ENCODE assay signal across 8 cellular contexts in the genomic region with DNA sequence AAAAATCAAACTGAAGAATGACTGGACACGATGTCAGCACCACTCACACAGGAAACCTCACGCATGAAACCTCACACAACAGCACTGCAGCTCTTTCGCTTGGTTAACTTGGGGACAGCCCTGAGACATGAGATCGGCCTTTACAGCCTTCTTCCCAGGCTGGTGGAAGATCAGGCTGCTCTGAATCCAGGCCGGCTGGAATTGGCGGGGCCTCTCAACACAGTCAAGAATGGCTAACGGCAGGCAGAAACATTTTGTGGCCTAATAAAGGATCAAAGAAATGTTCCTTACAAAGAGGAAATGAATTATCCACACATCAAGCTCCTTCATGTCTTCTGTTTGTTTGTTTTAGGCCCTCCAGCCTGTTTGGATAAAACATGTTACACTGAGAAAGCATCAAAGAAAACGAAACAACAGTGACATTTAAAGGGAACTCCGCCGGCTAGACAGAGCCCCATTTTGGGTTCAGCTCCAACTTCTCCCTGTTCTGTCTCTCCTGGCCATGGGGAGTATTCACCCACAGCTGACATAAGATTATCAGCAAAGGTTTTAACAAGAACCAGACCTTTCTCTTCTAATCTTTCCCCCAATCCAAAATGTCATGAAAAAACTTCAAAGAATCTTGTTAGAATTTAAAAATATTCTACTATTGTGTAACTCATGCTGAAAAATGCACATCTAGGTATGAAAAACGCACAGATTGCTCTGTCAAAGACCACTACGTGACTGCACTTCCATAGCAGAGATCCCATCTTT.
DNase-seq lines count a peak whose midpoint lies in the region; ATAC-seq, FAIRE-seq and TF ChIP-seq lines count a peak whose summit lies in the region.
"Had no signal": no experiment of that assay in that cellular context is flagged by ENCODE, and none has a peak within 500 bp of the region (broad histone marks: within the 10 kb centered on the region; RNA-seq: fewer than 3 reads in every experiment).

No MANE protein-coding gene starts in this region.

- H3K4me3 Mint-ChIP-seq in astrocyte (ENCODE audit: unreplicated experiment): no peak overlapping the region

- peak overlapping the region; percentile 35; the same call in 1 of the 2 replicates for H3K27ac ChIP-seq in HEK293 (ENCODE audit: extremely low read depth, low read depth, low read length)
- H3K27ac ChIP-seq in astrocyte (ENCODE audit: low read depth, low read length): peak overlapping the region; percentile 2
- peak overlapping the region; percentile 1 to 65 (median 58) for H3K27ac ChIP-seq in stomach
- no peak overlapping the region for H3K27ac ChIP-seq in A673 (ENCODE audit: low read depth, low read length, poor library complexity, severe bottlenecking)

- H4K20me1 ChIP-seq in astrocyte (ENCODE audit: insufficient read depth, low read length): peaks cover 9% of the 10 kb centered on the region

- no peaks in the 10 kb centered on the region for H3K9me3 Mint-ChIP-seq in astrocyte (ENCODE audit: unreplicated experiment)

- peaks cover 3% of the 10 kb centered on the region for H3K79me2 ChIP-seq in astrocyte (ENCODE audit: insufficient read depth, low read length)

- no peak overlapping the region for H3K27ac Mint-ChIP-seq in astrocyte (ENCODE audit: unreplicated experiment)
- H3K27ac Mint-ChIP-seq: nephron had no signal

- no peak for FAIRE-seq in astrocyte (lab: Jason Lieb, UNC)

- intact Hi-C loops in left ventricle myocardium superior (cut with micrococcal nuclease) (no loop called here), stomach (cut with DNase I; ENCODE audit: low total_unique reads) (no loop called here), A673 (cut with micrococcal nuclease; ENCODE audit: unreplicated experiment) (no loop called here)

- 63 to 70% (median 63%) methylated on average over 12 of the region's 12 CpGs for WGBS in stomach, 5 donors

- peaks cover 13% of the 10 kb centered on the region for H3K36me3 Mint-ChIP-seq in astrocyte (ENCODE audit: low read depth, unreplicated experiment)

- TF ChIP-seq POLR2A in stomach (IDR thresholded peaks at IDR 0.05): no peak

- no peaks in the 10 kb centered on the region for H3K27me3 ChIP-seq in astrocyte (ENCODE audit: insufficient read depth, low read length)
- no peaks in the 10 kb centered on the region for H3K27me3 ChIP-seq in stomach
- no peaks in the 10 kb centered on the region for H3K27me3 ChIP-seq in A673 (replicated peaks; ENCODE audit: insufficient read depth, low read depth, low read length, poor library complexity)

- ATAC-seq in left ventricle myocardium superior (peak; percentile 65), HG03571 (IDR thresholded peaks at IDR 0.05; ENCODE audit: unreplicated experiment) (no peak)

- no peak for TF ChIP-seq EP300 in stomach (IDR thresholded peaks at IDR 0.05)

- CTCF ChIA-PET in HEK293 (lab: Yijun Ruan, JAX) (interaction anchor here (0.8 to 0.9 kb wide), 2 partner anchors 10 to 20 kb away, joined by 3 read pairs; no protein-coding TSS in a partner anchor), A673 (lab: Charles Lee) (no interaction called here)

- peak overlapping the region; percentile 76 for H3K4me2 ChIP-seq in astrocyte (ENCODE audit: low read length)

- no TSS peak for BruUV-seq in A673 (replicated peaks; lab: Mats Ljungman, UMichigan)

- H3K9me3 ChIP-seq in HEK293 (ENCODE audit: control insufficient read depth, insufficient read depth, low read depth, low read length): no peaks in the 10 kb centered on the region
- no peaks in the 10 kb centered on the region for H3K9me3 ChIP-seq in astrocyte (ENCODE audit: insufficient read depth, low read depth, low read length)
- no peaks in the 10 kb centered on the region for H3K9me3 ChIP-seq in stomach
- no peaks in the 10 kb centered on the region for H3K9me3 ChIP-seq in A673 (ENCODE audit: low read depth, low read length, poor library complexity, severe bottlenecking)

- POLR2A ChIA-PET in HEK293 (lab: Yijun Ruan, JAX) (interaction anchor here (0.6 kb wide), 1 partner anchor 1981 kb away, joined by 3 read pairs; the partner anchor contains the start of gene CENPS), A673 (lab: Charles Lee; ENCODE audit: low non-redundant PET) (no interaction called here)

- H3K27me3 Mint-ChIP-seq in astrocyte (ENCODE audit: low read depth, unreplicated experiment): no peaks in the 10 kb centered on the region

- H3K4me1 Mint-ChIP-seq in astrocyte (ENCODE audit: low read depth, unreplicated experiment): peaks cover 10% of the 10 kb centered on the region
- H3K4me1 Mint-ChIP-seq: nephron had no signal

- TF ChIP-seq CTCF in HEK293 (tag by site-specific recombination; IDR thresholded peaks at IDR 0.05): no peak
- no peak for TF ChIP-seq CTCF in astrocyte (IDR thresholded peaks at IDR 0.05; ENCODE audit: insufficient read depth, low read depth, low read length)
- TF ChIP-seq CTCF in stomach (IDR thresholded peaks at IDR 0.05): no peak
- TF ChIP-seq CTCF in A673 (conservative IDR thresholded peaks at IDR 0.05; ENCODE audit: low read depth, low read length): no peak

- H3K4me1 ChIP-seq in HEK293 (ENCODE audit: control insufficient read depth, insufficient read depth, low read length): peaks cover 10% of the 10 kb centered on the region; the same call in 1 of the 2 replicates
- H3K4me1 ChIP-seq in astrocyte (ENCODE audit: insufficient read depth, low read length): peaks cover 5% of the 10 kb centered on the region
- peaks cover 0 to 29% (median 9%) of the 10 kb centered on the region in 4 donors for H3K4me1 ChIP-seq in stomach
- H3K4me1 ChIP-seq in A673 (ENCODE audit: insufficient read depth, low read length, poor library complexity, severe bottlenecking): peaks cover 17% of the 10 kb centered on the region

- peak; percentile 18 for DNase-seq in astrocyte (ENCODE audit: low read depth)
- DNase-seq in left ventricle myocardium superior: no peak
- no peak for DNase-seq in stomach
- DNase-seq in A673 (ENCODE audit: low spot score): no peak
- DNase-seq in RKO (ENCODE audit: low spot score): no peak

- peaks cover 0 to 12% of the 10 kb centered on the region in 2 experiments; a peak in 1 of 3 replicates for H3K36me3 ChIP-seq in HEK293 (ENCODE audit: control insufficient read depth in 2 of 2, insufficient read depth in 1 of 2, low read length in 2 of 2)
- H3K36me3 ChIP-seq in astrocyte (ENCODE audit: insufficient read depth, low read length): no peaks in the 10 kb centered on the region
- H3K36me3 ChIP-seq in stomach: peaks cover 0 to 9% (median 6%) of the 10 kb centered on the region in 4 donors
- H3K36me3 ChIP-seq in A673 (ENCODE audit: insufficient read depth, low read length, poor library complexity, severe bottlenecking): peaks cover 7% of the 10 kb centered on the region

- H3K4me3 ChIP-seq in HEK293 (ENCODE audit: low read depth, low read length): no peak overlapping the region
- H3K4me3 ChIP-seq in astrocyte (ENCODE audit: insufficient read depth, low read depth, low read length): peak overlapping the region; percentile 10
- peak overlapping the region in 1 of 4 donors; percentile 10 for H3K4me3 ChIP-seq in stomach
- H3K4me3 ChIP-seq in A673 (ENCODE audit: low read depth, low read length, poor library complexity, severe bottlenecking): no peak overlapping the region

- H2AFZ ChIP-seq in astrocyte (ENCODE audit: low read depth, low read length): no peak overlapping the region

- H3K9ac ChIP-seq in astrocyte (ENCODE audit: low read length): peak overlapping the region; percentile 25

TF ChIP-seq in HEK293, 187 proteins besides CTCF, POLR2A, EP300 and RAD21 (continues in another document):
- TF ChIP-seq OSR2 (tag by site-specific recombination; IDR thresholded peaks at IDR 0.05) (peak; percentile 48; the same call in 1 of the 2 replicates), FEZF1 (tag by site-specific recombination; IDR thresholded peaks at IDR 0.05) (peak; percentile 96), ZNF341 (tag by site-specific recombination; IDR thresholded peaks at IDR 0.05; ENCODE audit: low read depth) (peak; percentile 29; the same call in 1 of the 2 replicates), ZNF677 (tag by site-specific recombination; IDR thresholded peaks at IDR 0.05) (no peak), TCF7L2 (IDR thresholded peaks at IDR 0.05; ENCODE audit: borderline replicate concordance, low read depth, low read length) (peak; percentile 84; the same call in 1 of the 2 replicates), TRIM28 (IDR thresholded peaks at IDR 0.05; ENCODE audit: borderline replicate concordance, low read length) (0 out of 2 replicates have a peak, but pooled peaks have one; percentile 29)
- TF ChIP-seq, protein P1, sequence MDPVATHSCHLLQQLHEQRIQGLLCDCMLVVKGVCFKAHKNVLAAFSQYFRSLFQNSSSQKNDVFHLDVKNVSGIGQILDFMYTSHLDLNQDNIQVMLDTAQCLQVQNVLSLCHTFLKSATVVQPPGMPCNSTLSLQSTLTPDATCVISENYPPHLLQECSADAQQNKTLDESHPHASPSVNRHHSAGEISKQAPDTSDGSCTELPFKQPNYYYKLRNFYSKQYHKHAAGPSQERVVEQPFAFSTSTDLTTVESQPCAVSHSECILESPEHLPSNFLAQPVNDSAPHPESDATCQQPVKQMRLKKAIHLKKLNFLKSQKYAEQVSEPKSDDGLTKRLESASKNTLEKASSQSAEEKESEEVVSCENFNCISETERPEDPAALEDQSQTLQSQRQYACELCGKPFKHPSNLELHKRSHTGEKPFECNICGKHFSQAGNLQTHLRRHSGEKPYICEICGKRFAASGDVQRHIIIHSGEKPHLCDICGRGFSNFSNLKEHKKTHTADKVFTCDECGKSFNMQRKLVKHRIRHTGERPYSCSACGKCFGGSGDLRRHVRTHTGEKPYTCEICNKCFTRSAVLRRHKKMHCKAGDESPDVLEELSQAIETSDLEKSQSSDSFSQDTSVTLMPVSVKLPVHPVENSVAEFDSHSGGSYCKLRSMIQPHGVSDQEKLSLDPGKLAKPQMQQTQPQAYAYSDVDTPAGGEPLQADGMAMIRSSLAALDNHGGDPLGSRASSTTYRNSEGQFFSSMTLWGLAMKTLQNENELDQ (tag by site-specific recombination; IDR thresholded peaks at IDR 0.05; ENCODE audit: low read depth): no peak
